1 cellular context compared by ENCODE assay signal in the genomic region with DNA sequence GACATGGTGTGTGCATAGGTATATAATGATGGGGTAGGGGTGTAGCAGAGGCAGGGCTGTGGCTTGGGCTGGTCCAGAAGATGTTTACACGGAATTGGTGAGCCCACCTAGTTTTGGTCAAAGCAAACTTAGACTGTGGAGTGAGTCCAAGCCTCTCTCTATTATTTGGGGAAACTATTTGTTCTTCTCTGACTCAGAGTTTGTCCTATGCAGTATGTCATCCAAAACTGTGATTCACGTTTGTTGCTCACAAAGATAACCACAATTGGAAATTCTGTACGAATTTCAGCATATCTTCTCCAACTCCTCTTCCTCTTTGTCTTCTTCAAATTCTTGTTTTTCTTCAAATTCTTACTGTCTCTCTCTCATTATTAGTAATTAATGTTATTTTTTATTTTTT.
A peak's percentile ranks its signal among the peaks of the same experiment; 100 is the strongest.
TF ChIP-seq lines count a peak whose summit lies in the region.

No MANE protein-coding gene starts in this region.

TF ChIP-seq in HepG2, 621 proteins besides CTCF, POLR2A, EP300 and RAD21:
- TF ChIP-seq MEIS1 (CRISPR knock-in tag; IDR thresholded peaks at IDR 0.05; ENCODE audit: borderline replicate concordance) (no peak), FOSL2 (CRISPR knock-in tag; IDR thresholded peaks at IDR 0.05) (peak; percentile 62)
TF ChIP-seq in HepG2: peak in this region for 1.
